ENCODE assay signal across 8 cellular contexts in genomic region chr10:43078986-43079273, GRCh38. TPM values are rescaled to one million over a fixed set of nuclear protein-coding genes. Genes with fewer than 3 reads are reported as not detected.
A peak's percentile ranks its signal among the peaks of the same experiment; 100 is the strongest.
DNase-seq lines count a peak whose midpoint lies in the region; ATAC-seq, FAIRE-seq and TF ChIP-seq lines count a peak whose summit lies in the region.

No MANE protein-coding gene starts in this region.

- POLR2A ChIA-PET in activated CD4-positive, alpha-beta memory T cell treated with anti-CD3 and anti-CD28 coated beads, Interleukin-2, amount 10 ng/mL, durations not matched to agents 7 days and 5 days (lab: Charles Lee) = interaction anchor here (1.4 kb wide), 1 partner anchor 59 kb away, joined by 3 read pairs; the partner anchor contains the start of gene CSGALNACT2

- H3K4me1 ChIP-seq in kidney (ENCODE audit: control insufficient read depth in 1 of 2, insufficient read depth in 1 of 2, low read depth in 1 of 2, low read length in 2 of 2) = no peaks in the 10 kb centered on the region

- ATAC-seq in HG03280 (IDR thresholded peaks at IDR 0.05; ENCODE audit: unreplicated experiment) (no peak), GM19452 (IDR thresholded peaks at IDR 0.05; ENCODE audit: unreplicated experiment) (no peak)

- CTCF ChIA-PET in activated CD4-positive, alpha-beta memory T cell treated with anti-CD3 and anti-CD28 coated beads, Interleukin-2, amount 10 ng/mL, durations not matched to agents 7 days and 5 days (lab: Charles Lee) = interaction anchor here (0.8 to 1.0 kb wide), 2 partner anchors 26 to 42 kb away, joined by 3 read pairs; no protein-coding TSS in a partner anchor

- no peaks in the 10 kb centered on the region for H3K9me3 ChIP-seq in kidney (ENCODE audit: control insufficient read depth in 1 of 2, low read length in 2 of 2)

- H3K9ac ChIP-seq in kidney (ENCODE audit: low read length in 2 of 2) = no peak overlapping the region

- H3K4me3 Mint-ChIP-seq in activated CD4-positive, alpha-beta memory T cell treated with anti-CD3 and anti-CD28 coated beads, Interleukin-2, amount 10 ng/mL, durations not matched to agents 7 days and 5 days = no peak overlapping the region

- TF ChIP-seq CTCF in D721Med (IDR thresholded peaks at IDR 0.05; ENCODE audit: insufficient read depth, missing control alignments) (peak; percentile 39), kidney (IDR thresholded peaks at IDR 0.05; ENCODE audit: borderline replicate concordance, extremely low read depth, insufficient read depth) (peak; percentile 21)

- no peaks in the 10 kb centered on the region for H3K36me3 Mint-ChIP-seq in activated CD4-positive, alpha-beta memory T cell treated with anti-CD3 and anti-CD28 coated beads, Interleukin-2, amount 10 ng/mL, durations not matched to agents 7 days and 5 days (ENCODE audit: low read depth)

- H3K27ac Mint-ChIP-seq in activated CD4-positive, alpha-beta memory T cell treated with anti-CD3 and anti-CD28 coated beads, Interleukin-2, amount 10 ng/mL, durations not matched to agents 7 days and 5 days = no peak overlapping the region

- intact Hi-C loops in kidney (cut with DNase I) = no loop called here

- H3K4me3 ChIP-seq in kidney (ENCODE audit: low read length in 2 of 2) = no peak overlapping the region

- peaks cover 41% of the 10 kb centered on the region for H3K27me3 Mint-ChIP-seq in activated CD4-positive, alpha-beta memory T cell treated with anti-CD3 and anti-CD28 coated beads, Interleukin-2, amount 10 ng/mL, durations not matched to agents 7 days and 5 days

- H3K27ac ChIP-seq in kidney (ENCODE audit: low read depth in 2 of 2, low read length in 2 of 2) = no peak overlapping the region

- FAIRE-seq in D721Med (lab: Jason Lieb, UNC) (no peak), kidney (lab: Jason Lieb, UNC) (no peak)

- H3K36me3 ChIP-seq in kidney (ENCODE audit: control insufficient read depth in 1 of 2, insufficient read depth in 2 of 2, low read length in 2 of 2) = no peaks in the 10 kb centered on the region

- DNase-seq in D721Med (ENCODE audit: insufficient read length, low spot score) (peak; percentile 55), HPDE6-E6E7 (ENCODE audit: extremely low spot score) (peak; percentile 37), kidney (no peak), foreskin melanocyte (no peak), hepatic stellate cell (ENCODE audit: low spot score) (no peak)
- peak; percentile 37 for DNase-seq in activated CD4-positive, alpha-beta memory T cell treated with anti-CD3 and anti-CD28 coated beads, Interleukin-2, amount 10 ng/mL, durations not matched to agents 7 days and 5 days

- H3K9me3 Mint-ChIP-seq in activated CD4-positive, alpha-beta memory T cell treated with anti-CD3 and anti-CD28 coated beads, Interleukin-2, amount 10 ng/mL, durations not matched to agents 7 days and 5 days = no peaks in the 10 kb centered on the region

- peaks cover 10% of the 10 kb centered on the region for H3K4me1 Mint-ChIP-seq in activated CD4-positive, alpha-beta memory T cell treated with anti-CD3 and anti-CD28 coated beads, Interleukin-2, amount 10 ng/mL, durations not matched to agents 7 days and 5 days

RNA-seq across cellular contexts. Expression of gene RET, which starts 2.1 kb away (rescaled TPM):
- total RNA-seq in activated CD4-positive, alpha-beta memory T cell treated with anti-CD3 and anti-CD28 coated beads, Interleukin-2, amount 10 ng/mL, durations not matched to agents 7 days and 5 days = under 1 TPM; 0.28 to 0.50 TPM
- total RNA-seq in kidney = 3.1 TPM
- polyA plus RNA-seq in kidney (ENCODE audit: insufficient read depth, low read depth, low replicate concordance) = 1.1 TPM

RNA-seq across cellular contexts. Expression of gene CSGALNACT2, which starts 59.3 kb away (rescaled TPM):
- 10 to 100 TPM; 64.8 to 66.2 TPM for total RNA-seq in activated CD4-positive, alpha-beta memory T cell treated with anti-CD3 and anti-CD28 coated beads, Interleukin-2, amount 10 ng/mL, durations not matched to agents 7 days and 5 days
- 20.0 TPM for total RNA-seq in kidney
- 4.8 TPM for polyA plus RNA-seq in kidney (ENCODE audit: insufficient read depth, low read depth, low replicate concordance)

Comparison
In these comparisons a context has a peak if more than half of its experiments do, and no peak if none do; other contexts are left out.
1. DNase-seq: peak in D721Med (single experiment), HPDE6-E6E7 (single experiment) and activated CD4-positive, alpha-beta memory T cell treated with anti-CD3 and anti-CD28 coated beads, Interleukin-2, amount 10 ng/mL, durations not matched to agents 7 days and 5 days (single experiment); none in kidney (single experiment), foreskin melanocyte (single experiment) and hepatic stellate cell (single experiment).